Comparison of ENCODE assay signal across 19 cellular contexts in genomic region chr20:64185276-64185900, GRCh38. TPM values are rescaled to one million over a fixed set of nuclear protein-coding genes. Genes with fewer than 3 reads are reported as not detected.
"Had no signal": no experiment of that assay in that cellular context is flagged by ENCODE, and none has a peak within 500 bp of the region (broad histone marks: within the 10 kb centered on the region; RNA-seq: fewer than 3 reads in every experiment).

No MANE protein-coding gene starts in this region.

- H3K4me1 Mint-ChIP-seq: stimulated activated naive B cell treated with anti-CD40 and anti-IgM and Interleukin-4, amounts not matched to agents 10 μg/mL and 1 μg/mL and 100 μg/mL, for 72 hours had no signal

- H3K27me3 ChIP-seq: cardiac muscle cell, hepatocyte, vagina had no signal

- ATAC-seq: left lobe of liver; mucosa of descending colon; naive thymus-derived CD4-positive, alpha-beta T cell; stimulated activated naive B cell treated with anti-CD40 and anti-IgM and Interleukin-4, amounts not matched to agents 10 μg/mL and 1 μg/mL and 100 μg/mL, for 72 hours had no signal

- H3K27ac Mint-ChIP-seq: naive thymus-derived CD4-positive, alpha-beta T cell; stimulated activated naive B cell treated with anti-CD40 and anti-IgM and Interleukin-4, amounts not matched to agents 10 μg/mL and 1 μg/mL and 100 μg/mL, for 72 hours had no signal

- H3K4me3 ChIP-seq: cardiac muscle cell, dorsolateral prefrontal cortex, hepatocyte, mucosa of descending colon, transverse colon, vagina had no signal

- FAIRE-seq: endometrium, keratinocyte had no signal

- H3K9me3 ChIP-seq: mucosa of descending colon, transverse colon, vagina had no signal

- H3K27ac ChIP-seq: cardiac muscle cell, hepatocyte, transverse colon, vagina had no signal

- H3K4me3 Mint-ChIP-seq: stimulated activated naive B cell treated with anti-CD40 and anti-IgM and Interleukin-4, amounts not matched to agents 10 μg/mL and 1 μg/mL and 100 μg/mL, for 72 hours had no signal

- H3K79me2 ChIP-seq: hepatocyte had no signal

- H3K36me3 ChIP-seq: cardiac muscle cell, transverse colon, vagina had no signal

- H3K36me3 Mint-ChIP-seq: naive thymus-derived CD4-positive, alpha-beta T cell; stimulated activated naive B cell treated with anti-CD40 and anti-IgM and Interleukin-4, amounts not matched to agents 10 μg/mL and 1 μg/mL and 100 μg/mL, for 72 hours had no signal

- DNase-seq: activated CD4-positive, alpha-beta T cell treated with anti-CD3 and anti-CD28 coated beads, Interleukin-2, amount 50 U/mL, for 1 hour; activated CD4-positive, CD25-positive, alpha-beta regulatory T cell; activated T-cell treated with anti-CD3 and anti-CD28 coated beads, Interleukin-2, amount 50 U/mL, for 48 hours; dorsolateral prefrontal cortex; mammary epithelial cell; mucosa of descending colon; naive thymus-derived CD4-positive, alpha-beta T cell; nucleus accumbens; retina; stimulated activated naive B cell treated with anti-CD40 and anti-IgM and Interleukin-4, amounts not matched to agents 10 μg/mL and 1 μg/mL and 100 μg/mL, for 72 hours; SW 1271; transverse colon had no signal

- H3K4me1 ChIP-seq: vagina had no signal

- H2AFZ ChIP-seq: hepatocyte had no signal

- H3K4me2 ChIP-seq: hepatocyte had no signal

RNA-seq across cellular contexts. Expression of gene MYT1, which starts 21.1 kb away (rescaled TPM):
- total RNA-seq: left lobe of liver; mammary epithelial cell; naive thymus-derived CD4-positive, alpha-beta T cell; vagina had no signal
- polyA plus RNA-seq: esophagus; keratinocyte; naive thymus-derived CD4-positive, alpha-beta T cell had no signal
